1 cellular context compared by ENCODE assay signal in the genomic region with DNA sequence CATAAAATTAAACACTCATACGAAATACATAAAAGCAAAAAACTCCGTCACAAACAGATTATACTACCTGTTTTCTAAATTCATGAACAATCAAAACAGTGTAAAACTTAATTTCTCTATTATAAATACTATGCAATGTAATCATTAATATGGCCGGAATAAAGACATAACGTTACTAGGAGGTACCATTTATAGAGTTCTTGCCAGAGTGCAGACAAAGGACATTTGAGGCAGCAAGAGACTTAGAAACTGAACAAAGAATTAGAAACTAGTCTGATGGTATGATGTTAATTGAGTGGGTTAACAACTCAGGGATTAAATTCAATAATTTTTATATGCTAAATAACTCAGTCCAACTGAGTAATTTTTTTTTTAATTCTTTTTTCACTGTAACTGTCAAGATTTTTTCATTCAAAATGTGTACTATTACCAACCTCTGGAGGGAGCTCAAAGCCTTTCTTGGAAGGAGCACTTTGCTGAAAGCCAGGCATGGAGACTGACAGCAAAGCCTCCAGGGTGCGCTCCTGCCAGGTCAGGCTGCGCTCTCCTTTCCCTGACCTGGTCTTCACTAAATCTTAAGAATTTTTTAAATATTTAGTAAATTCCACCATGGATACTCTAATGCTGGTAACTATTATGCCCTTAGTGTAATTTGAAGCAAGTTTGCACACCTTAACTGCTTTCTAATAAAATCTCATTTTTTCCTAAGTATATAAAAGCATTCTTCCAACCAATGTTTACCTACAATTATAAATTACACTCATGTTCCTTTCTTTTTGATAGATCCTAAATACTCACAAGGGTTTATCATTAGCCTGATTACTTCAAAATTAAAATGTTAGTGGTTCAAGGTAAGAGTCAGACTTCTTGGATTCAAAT.
TF ChIP-seq lines count a peak whose summit lies in the region.

No MANE protein-coding gene starts in this region.

TF ChIP-seq in GM23338, 12 proteins besides CTCF, POLR2A, EP300 and RAD21 (continued from another document):
- no peak for TF ChIP-seq ZNF331 (CRISPR knock-in tag; IDR thresholded peaks at IDR 0.05; ENCODE audit: low read depth)
- no peak for TF ChIP-seq POLR2AphosphoS5 (IDR thresholded peaks at IDR 0.05; ENCODE audit: low read depth)
- no peak for TF ChIP-seq JUNB (IDR thresholded peaks at IDR 0.05; ENCODE audit: unreplicated experiment)
